In genomic region chr9:79691496-79691895, GRCh38 we compare ENCODE assay signal across 16 cellular contexts.
"Had no signal": no experiment of that assay in that cellular context is flagged by ENCODE, and none has a peak within 500 bp of the region (broad histone marks: within the 10 kb centered on the region; RNA-seq: fewer than 3 reads in every experiment).

No MANE protein-coding gene starts in this region.

- H3K27me3 Mint-ChIP-seq: naive thymus-derived CD4-positive, alpha-beta T cell; stimulated activated memory B cell treated with anti-CD40 and anti-IgM and Interleukin-4, amounts not matched to agents 10 μg/mL and 1 μg/mL and 100 μg/mL, for 72 hours; stimulated activated naive CD8-positive, alpha-beta T cell treated with anti-CD3 and anti-CD28 coated beads, Interleukin-15, amount 100 ng/mL, for 72 hours had no signal

- H3K4me3 ChIP-seq: gastrocnemius medialis, heart right ventricle, psoas muscle, right lobe of liver, thoracic aorta, transverse colon had no signal

- H3K9me3 ChIP-seq: gastrocnemius medialis, heart right ventricle, neutrophil, psoas muscle, right lobe of liver, thoracic aorta, transverse colon had no signal

- H3K27me3 ChIP-seq: gastrocnemius medialis, heart right ventricle, neutrophil, right lobe of liver, transverse colon had no signal

- H3K36me3 ChIP-seq: gastrocnemius medialis, right lobe of liver, thoracic aorta, transverse colon had no signal

- ATAC-seq: esophagus mucosa; gastrocnemius medialis; heart right ventricle; naive thymus-derived CD4-positive, alpha-beta T cell; psoas muscle; right lobe of liver; stimulated activated memory B cell treated with anti-CD40 and anti-IgM and Interleukin-4, amounts not matched to agents 10 μg/mL and 1 μg/mL and 100 μg/mL, for 72 hours; stimulated activated naive CD8-positive, alpha-beta T cell treated with anti-CD3 and anti-CD28 coated beads, Interleukin-15, amount 100 ng/mL, for 72 hours had no signal

- H3K27ac Mint-ChIP-seq: stimulated activated memory B cell treated with anti-CD40 and anti-IgM and Interleukin-4, amounts not matched to agents 10 μg/mL and 1 μg/mL and 100 μg/mL, for 72 hours; stimulated activated naive CD8-positive, alpha-beta T cell treated with anti-CD3 and anti-CD28 coated beads, Interleukin-15, amount 100 ng/mL, for 72 hours had no signal

- H3K27ac ChIP-seq: gastrocnemius medialis, heart right ventricle, psoas muscle, right lobe of liver, thoracic aorta, transverse colon had no signal

- DNase-seq: effector memory CD4-positive, alpha-beta T cell; gastrocnemius medialis; heart right ventricle; hypothalamus; kidney glomerular epithelial cell; naive thymus-derived CD4-positive, alpha-beta T cell; psoas muscle; retina; right lobe of liver; stimulated activated CD4-positive, alpha-beta T cell treated with anti-CD3 and anti-CD28 coated beads, Interleukin-4, amount 100 ng/mL, for 24 hours; stimulated activated naive CD8-positive, alpha-beta T cell treated with anti-CD3 and anti-CD28 coated beads, Interleukin-15, amount 100 ng/mL, for 72 hours; transverse colon had no signal

- H3K4me3 Mint-ChIP-seq: naive thymus-derived CD4-positive, alpha-beta T cell; stimulated activated memory B cell treated with anti-CD40 and anti-IgM and Interleukin-4, amounts not matched to agents 10 μg/mL and 1 μg/mL and 100 μg/mL, for 72 hours; stimulated activated naive CD8-positive, alpha-beta T cell treated with anti-CD3 and anti-CD28 coated beads, Interleukin-15, amount 100 ng/mL, for 72 hours had no signal

- H3K4me1 ChIP-seq: right lobe of liver had no signal
